8 cellular contexts compared by ENCODE assay signal in genomic region chr9:104747565-104748358, GRCh38. TPM values are rescaled to one million over a fixed set of nuclear protein-coding genes. Genes with fewer than 3 reads are reported as not detected.
DNase-seq lines count a peak whose midpoint lies in the region; ATAC-seq and TF ChIP-seq lines count a peak whose summit lies in the region.

Gene NIPSNAP3A (plus strand): TSS chr9:104747683. CDS start chr9:104747793, 110 bp downstream.

- H3K9me3 ChIP-seq in BE2C, result no peaks in the 10 kb centered on the region

- DNase-seq in BE2C (peak; percentile 84), NCI-H526 treated with DMSO at 0.1 percent for 48 hours (lab: John Stamatoyannopoulos, UW) (peak; percentile 57), left kidney (ENCODE audit: low read depth, low spot score) (peak; percentile 95)
- peak; percentile 90 for DNase-seq in activated CD4-positive, alpha-beta T cell treated with anti-CD3 and anti-CD28 coated beads for 48 hours
- peak; percentile 82 for DNase-seq in stimulated activated CD4-positive, alpha-beta T cell treated with anti-CD3 and anti-CD28 coated beads, Interleukin-1b, Interleukin-23, amount 100 ng/mL, for 48 hours

- no peaks in the 10 kb centered on the region for H3K27me3 ChIP-seq in BE2C

- ATAC-seq in HG03378 (IDR thresholded peaks at IDR 0.05; ENCODE audit: unreplicated experiment), result peak; percentile 75

- H3K36me3 ChIP-seq in BE2C, result no peaks in the 10 kb centered on the region

- peak within 1 kb of the TSS; percentile 85 for H3K4me3 ChIP-seq in BE2C (ENCODE audit: low read depth, low read length)

- no peaks in the 10 kb centered on the region for H3K4me1 ChIP-seq in BE2C

- TF ChIP-seq POLR2A in GM19099 (IDR thresholded peaks at IDR 0.05; ENCODE audit: extremely low read depth, insufficient read length, low read depth), result peak; percentile 62

- no peak for TF ChIP-seq CTCF in BE2C (IDR thresholded peaks at IDR 0.05; ENCODE audit: low read depth, low read length)

- H3K27ac ChIP-seq in cingulate gyrus (ENCODE audit: low read depth, low read length), result peak within 1 kb of the TSS; percentile 77

RNA-seq across cellular contexts. Expression of gene NIPSNAP3A, which starts in this region (rescaled TPM):
- polyA plus RNA-seq in BE2C (2012; ENCODE audit: insufficient read depth, insufficient read length, low read depth), result 4.0 TPM

Comparison
In these comparisons a context has a peak if more than half of its experiments do, and no peak if none do; other contexts are left out.
1. Peak in every context shown above with its lines: DNase-seq, ATAC-seq, H3K4me3 ChIP-seq and H3K27ac ChIP-seq.